ENCODE assay signal across 11 cellular contexts in the genomic region with DNA sequence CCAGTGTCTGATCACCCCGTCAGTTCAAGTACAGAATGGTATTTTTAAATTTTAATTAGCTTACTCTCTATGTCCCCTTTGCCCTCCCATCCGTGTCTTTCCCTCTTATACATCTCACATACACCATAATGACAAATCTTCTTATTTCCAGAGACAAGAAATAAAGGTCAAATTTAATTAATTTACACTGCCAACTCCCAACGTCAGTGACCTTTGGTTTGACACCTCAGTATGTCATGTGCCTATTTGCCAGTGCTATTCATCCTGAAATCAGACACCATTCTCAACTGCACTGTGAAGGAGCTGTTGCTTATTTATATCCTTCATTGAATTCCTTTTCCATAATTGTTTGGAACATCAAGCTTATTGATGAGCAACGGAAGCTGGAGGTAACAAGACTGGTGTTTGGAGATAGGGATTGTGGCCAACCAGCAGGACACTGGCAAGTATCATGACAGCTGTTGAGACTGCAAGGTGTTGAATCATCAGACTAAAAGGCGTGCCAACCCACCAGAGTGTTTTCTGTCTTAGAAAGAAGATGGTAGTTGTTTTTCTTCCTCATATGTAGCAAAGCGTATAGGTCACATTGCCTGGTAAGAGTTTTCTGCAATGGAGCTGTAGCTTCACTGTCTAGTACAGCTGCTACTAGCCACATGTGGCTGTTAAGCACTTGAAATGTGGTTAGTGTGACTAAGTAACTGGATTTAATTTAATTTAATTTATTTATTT. TPM values are rescaled to one million over a fixed set of nuclear protein-coding genes. Genes with fewer than 3 reads are reported as not detected.
DNase-seq lines count a peak whose midpoint lies in the region; ATAC-seq and TF ChIP-seq lines count a peak whose summit lies in the region.
"Had no signal": no experiment of that assay in that cellular context is flagged by ENCODE, and none has a peak within 500 bp of the region (broad histone marks: within the 10 kb centered on the region; RNA-seq: fewer than 3 reads in every experiment).

No MANE protein-coding gene starts in this region.

- H3K4me3 ChIP-seq in MG63 = no peak overlapping the region
- H3K4me3 ChIP-seq in brain microvascular endothelial cell (ENCODE audit: low read depth, low read length) = no peak overlapping the region

- peaks cover 24% of the 10 kb centered on the region for H3K36me3 ChIP-seq in MG63
- peaks cover 33% of the 10 kb centered on the region for H3K36me3 ChIP-seq in brain microvascular endothelial cell (replicated peaks)

- H3K27me3 ChIP-seq in MG63 (no peaks in the 10 kb centered on the region), brain microvascular endothelial cell (replicated peaks) (no peaks in the 10 kb centered on the region)

- peak overlapping the region; percentile 48 for H3K27ac ChIP-seq in brain microvascular endothelial cell
- H3K27ac ChIP-seq: KMS-11 had no signal

- in situ Hi-C loops in brain microvascular endothelial cell (cut with HindIII; ENCODE audit: low pct_ligation_motif_present, low sequenced_read_pairs) = no loop called here

- H3K9me3 ChIP-seq in MG63 = no peaks in the 10 kb centered on the region

- DNase-seq in MG63 = peak; percentile 59
- peak; percentile 12 for DNase-seq in brain microvascular endothelial cell
- peak; percentile 93 for DNase-seq in iris pigment epithelial cell (ENCODE audit: low read depth)
- DNase-seq in superior temporal gyrus (ENCODE audit: extremely low spot score) = peak; percentile 36
- DNase-seq in HuH-7.5 (ENCODE audit: low spot score) = no peak
- DNase-seq in NK-92 (lab: John Stamatoyannopoulos, UW; ENCODE audit: unreplicated experiment) = no peak
- DNase-seq: NCI-H510A, T-helper 1 cell had no signal

- ATAC-seq in HG03342 (IDR thresholded peaks at IDR 0.05; ENCODE audit: unreplicated experiment) (no peak), GM21515 (IDR thresholded peaks at IDR 0.05; ENCODE audit: unreplicated experiment) (no peak)

- no peak for TF ChIP-seq CTCF in brain microvascular endothelial cell (IDR thresholded peaks at IDR 0.05; ENCODE audit: low read depth, low read length, missing control alignments)

RNA-seq across cellular contexts. Expression of gene CALCOCO2, which starts 12.5 kb away (rescaled TPM):
- total RNA-seq in MG63 (2014; rRNA removed; shearing (Covaris generic); ENCODE audit: low replicate concordance) = 19.2 and 61.2 TPM in 2 replicates

RNA-seq across cellular contexts. Expression of gene TTLL6, which starts 26.3 kb away (rescaled TPM):
- total RNA-seq in MG63 (2014; rRNA removed; shearing (Covaris generic); ENCODE audit: low replicate concordance) = not detected in 2 replicates

RNA-seq across cellular contexts. Expression of gene ATP5MC1, which starts 49.3 kb away (rescaled TPM):
- 179 and 190 TPM in 2 replicates for total RNA-seq in MG63 (2014; rRNA removed; shearing (Covaris generic); ENCODE audit: low replicate concordance)

Comparison
In these comparisons a context has a peak if more than half of its experiments do, and no peak if none do; other contexts are left out.
1. DNase-seq: peak in MG63 (single experiment), brain microvascular endothelial cell (single experiment), iris pigment epithelial cell (single experiment) and superior temporal gyrus (single experiment); none in HuH-7.5 (single experiment) and NK-92 (single experiment).